ENCODE assay signal across 22 cellular contexts in the genomic region with DNA sequence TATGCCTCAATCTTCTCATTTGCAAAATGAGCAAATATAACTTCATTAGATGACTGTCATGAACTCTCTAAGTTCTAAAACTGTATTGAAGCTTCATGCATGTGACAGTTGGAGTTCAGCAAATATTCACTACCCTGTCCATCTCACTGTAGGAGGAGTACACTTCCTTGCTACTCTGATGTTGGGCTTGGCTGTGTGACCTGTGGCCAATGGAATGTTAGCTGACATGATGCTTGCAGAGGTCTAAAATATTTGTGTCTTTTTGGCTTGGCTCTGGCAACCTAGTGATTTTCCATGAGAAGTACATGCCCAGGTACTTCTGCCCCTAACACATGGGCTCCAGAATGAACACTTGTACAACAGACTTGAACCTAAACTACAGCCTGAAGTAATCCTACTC.
DNase-seq lines count a peak whose midpoint lies in the region; FAIRE-seq and TF ChIP-seq lines count a peak whose summit lies in the region.
"Had no signal": no experiment of that assay in that cellular context is flagged by ENCODE, and none has a peak within 500 bp of the region (broad histone marks: within the 10 kb centered on the region; RNA-seq: fewer than 3 reads in every experiment).

No MANE protein-coding gene starts in this region.

- no peak overlapping the region for H3K4me2 ChIP-seq in mesendoderm (ENCODE audit: low read length)

- TF ChIP-seq CTCF in choroid plexus epithelial cell (conservative IDR thresholded peaks at IDR 0.05; ENCODE audit: low read depth, low read length) (no peak), GM10248 (IDR thresholded peaks at IDR 0.05; ENCODE audit: control extremely low read depth, extremely low read depth, low read depth, missing control alignments) (no peak)

- no peak overlapping the region for H3K9ac ChIP-seq in mesendoderm (ENCODE audit: low read length)

- no peak overlapping the region for H3K23ac ChIP-seq in mesendoderm (ENCODE audit: low read length)

- H2BK120ac ChIP-seq in mesendoderm (ENCODE audit: low read depth, low read length), result no peak overlapping the region

- no peak overlapping the region for H2BK15ac ChIP-seq in mesendoderm (replicated peaks; ENCODE audit: low read depth)

- H4K5ac ChIP-seq in mesendoderm (ENCODE audit: low read length), result no peak overlapping the region

- no peak overlapping the region for H3K27ac ChIP-seq in mesendoderm (ENCODE audit: low read depth, low read length)

- no peak overlapping the region for H3K4ac ChIP-seq in mesendoderm (ENCODE audit: low read depth, low read length)

- no peak overlapping the region for H3K56ac ChIP-seq in mesendoderm (ENCODE audit: low read length)

- peak; percentile 28 for FAIRE-seq in HTR-8/SVneo (lab: Jason Lieb, UNC)

- no peaks in the 10 kb centered on the region for H3K27me3 ChIP-seq in mesendoderm (ENCODE audit: insufficient read depth, low read length, poor library complexity)

- POLR2A ChIA-PET in GM10248 (lab: Yijun Ruan, JAX), result no interaction called here

- no peaks in the 10 kb centered on the region for H3K36me3 ChIP-seq in mesendoderm (ENCODE audit: control insufficient read depth, insufficient read depth, low read length)

- H3K79me1 ChIP-seq in mesendoderm (ENCODE audit: low read length), result no peaks in the 10 kb centered on the region

- no peak overlapping the region for H2AK5ac ChIP-seq in mesendoderm (ENCODE audit: low read length)

- no peak overlapping the region for H2BK5ac ChIP-seq in mesendoderm (ENCODE audit: low read length)

- H3K4me1 ChIP-seq in mesendoderm (ENCODE audit: control insufficient read depth, low read depth, low read length), result no peaks in the 10 kb centered on the region

- no peaks in the 10 kb centered on the region for H3K79me2 ChIP-seq in mesendoderm (ENCODE audit: control insufficient read depth, insufficient read depth, low read length)

- CTCF ChIA-PET in GM10248 (lab: Yijun Ruan, JAX), result interaction anchor here (0.9 kb wide), 2 partner anchors 31 to 34 kb away, joined by 3 read pairs; no protein-coding TSS in a partner anchor

- H4K8ac ChIP-seq in mesendoderm (ENCODE audit: low read depth, low read length), result no peak overlapping the region

- H3K18ac ChIP-seq in mesendoderm (ENCODE audit: low read length), result no peak overlapping the region

- peak; percentile 13 for DNase-seq in EH (ENCODE audit: low read depth)
- no peak for DNase-seq in HTR-8/SVneo (ENCODE audit: insufficient read length, low spot score)
- DNase-seq in choroid plexus epithelial cell (ENCODE audit: low read depth), result peak; percentile 20
- peak; percentile 47 for DNase-seq in mesendoderm
- DNase-seq in SIG-M5 (lab: John Stamatoyannopoulos, UW), result no peak
- DNase-seq in activated CD8-positive, alpha-beta memory T cell treated with anti-CD3 and anti-CD28 coated beads for 24 hours, result no peak
- no peak for DNase-seq in GM10248 (ENCODE audit: extremely low spot score)
- no peak for DNase-seq in stimulated activated CD4-positive, alpha-beta T cell treated with anti-CD3 and anti-CD28 coated beads, Interleukin-12 subunit alpha, Interleukin-12 subunit beta, amount 100 ng/mL, for 4 hours
- DNase-seq: AML-193; C1 segment of cervical spinal cord; CD8-positive, alpha-beta T cell; DND-41; GDM1; HCEC 1CT; Karpas-422; NCI-H1417; NCI-H1694 treated with DMSO at 0.1 percent for 48 hours; NCI-H2081 treated with DMSO at 0.1 percent for 48 hours; NCI-H2171 treated with DMSO at 0.1 percent for 48 hours; NCI-H446 treated with DMSO at 0.1 percent for 48 hours; NCI-H526 treated with DMSO at 0.1 percent for 48 hours; OCI-M1 had no signal

- H3K4me3 ChIP-seq in choroid plexus epithelial cell (ENCODE audit: low read depth, low read length) (no peak overlapping the region), mesendoderm (ENCODE audit: low read length) (no peak overlapping the region)

Comparison
In these comparisons a context has a peak if more than half of its experiments do, and no peak if none do; other contexts are left out.
1. DNase-seq: peak in EH (single experiment), choroid plexus epithelial cell (single experiment) and mesendoderm (single experiment); none in HTR-8/SVneo (single experiment), SIG-M5 (single experiment), activated CD8-positive, alpha-beta memory T cell treated with anti-CD3 and anti-CD28 coated beads for 24 hours (single experiment), GM10248 (single experiment) and stimulated activated CD4-positive, alpha-beta T cell treated with anti-CD3 and anti-CD28 coated beads, Interleukin-12 subunit alpha, Interleukin-12 subunit beta, amount 100 ng/mL, for 4 hours (single experiment).